8 cellular contexts compared by ENCODE assay signal in genomic region chr2:130728007-130728454, GRCh38. TPM values are rescaled to one million over a fixed set of nuclear protein-coding genes. Genes with fewer than 3 reads are reported as not detected.
A peak's percentile ranks its signal among the peaks of the same experiment; 100 is the strongest.
DNase-seq lines count a peak whose midpoint lies in the region; ATAC-seq and TF ChIP-seq lines count a peak whose summit lies in the region.

No MANE protein-coding gene starts in this region.

- peaks cover 0 to 22% (median 7%) of the 10 kb centered on the region in 3 donors for H3K4me1 ChIP-seq in gastroesophageal sphincter
- H3K4me1 ChIP-seq in sigmoid colon: peaks cover 0 to 19% (median 19%) of the 10 kb centered on the region in 4 donors

- intact Hi-C loops in sigmoid colon (cut with DNase I): no loop called here

- TF ChIP-seq POLR2A in gastroesophageal sphincter (IDR thresholded peaks at IDR 0.05): no peak
- no peak for TF ChIP-seq POLR2A in sigmoid colon (IDR thresholded peaks at IDR 0.05)

- H3K36me3 ChIP-seq in gastroesophageal sphincter (no peaks in the 10 kb centered on the region), sigmoid colon (no peaks in the 10 kb centered on the region)

- 20 to 57% methylated on average over 1 to 3 of the region's 12 CpGs for WGBS in gastroesophageal sphincter (ENCODE audit: low coverage in 1 of 2), 2 donors
- 11 to 13% methylated on average over 12 of the region's 12 CpGs for WGBS in sigmoid colon, 2 donors

- TF ChIP-seq EP300 in gastroesophageal sphincter (IDR thresholded peaks at IDR 0.05) (no peak), sigmoid colon (IDR thresholded peaks at IDR 0.05) (no peak)

- DNase-seq in activated CD4-positive, alpha-beta T cell treated with anti-CD3 and anti-CD28 coated beads, Interleukin-2, amount 50 U/mL, for 1 hour: peak; percentile 17
- DNase-seq in sigmoid colon (no peak), GM19238 (ENCODE audit: insufficient read length, low spot score) (no peak), NCI-H446 (lab: John Stamatoyannopoulos, UW) (no peak)

- peaks cover 5% of the 10 kb centered on the region for H3K27me3 ChIP-seq in gastroesophageal sphincter
- H3K27me3 ChIP-seq in sigmoid colon: peaks cover 0 to 17% (median 0%) of the 10 kb centered on the region in 3 donors

- ATAC-seq in GM19328 (IDR thresholded peaks at IDR 0.05; ENCODE audit: unreplicated experiment) (peak; percentile 17), HG03342 (IDR thresholded peaks at IDR 0.05; ENCODE audit: unreplicated experiment) (peak; percentile 25), gastroesophageal sphincter (peak; percentile 12), HG03108 (IDR thresholded peaks at IDR 0.05; ENCODE audit: unreplicated experiment) (no peak)

- no peak for TF ChIP-seq CTCF in gastroesophageal sphincter (IDR thresholded peaks at IDR 0.05)
- TF ChIP-seq CTCF in sigmoid colon (IDR thresholded peaks at IDR 0.05): no peak

- H3K27ac ChIP-seq in gastroesophageal sphincter: peak overlapping the region in 3 of 4 donors; percentile 60 to 82 (median 77)
- H3K27ac ChIP-seq in sigmoid colon: peak overlapping the region; percentile 40 to 75 (median 63)

- H3K9me3 ChIP-seq in gastroesophageal sphincter: no peaks in the 10 kb centered on the region
- H3K9me3 ChIP-seq in sigmoid colon: no peaks in the 10 kb centered on the region

- H3K4me3 ChIP-seq in gastroesophageal sphincter (peak overlapping the region; percentile 41 to 61), sigmoid colon (peak overlapping the region; percentile 42 to 58 (median 52))

RNA-seq across cellular contexts. Expression of gene GPR148, which starts 0.8 kb away (rescaled TPM):
- not detected for total RNA-seq in gastroesophageal sphincter
- total RNA-seq in sigmoid colon: not detected
- under 1 TPM in 1 of 3 donors, not detected in 2; 0.04 TPM for polyA plus RNA-seq in sigmoid colon

RNA-seq across cellular contexts. Expression of gene AMER3, which starts 27.3 kb away (rescaled TPM):
- total RNA-seq in gastroesophageal sphincter: under 1 TPM in 1 of 4 donors, not detected in 3; 0.27 TPM
- total RNA-seq in sigmoid colon: 1 to 10 TPM in 1 of 4 donors, under 1 TPM in 1, not detected in 2; 0.33 to 1.4 TPM
- polyA plus RNA-seq in sigmoid colon: under 1 TPM; under 0.01 to 0.28 (median 0.23) TPM
